Comparison of ENCODE assay signal across 1 cellular context in genomic region chrX:72005046-72005445, GRCh38.
TF ChIP-seq lines count a peak whose summit lies in the region.

No MANE protein-coding gene starts in this region.

TF ChIP-seq in WTC11, 78 proteins besides CTCF, POLR2A, EP300 and RAD21 (continued from another document):
- TF ChIP-seq, protein P1, sequence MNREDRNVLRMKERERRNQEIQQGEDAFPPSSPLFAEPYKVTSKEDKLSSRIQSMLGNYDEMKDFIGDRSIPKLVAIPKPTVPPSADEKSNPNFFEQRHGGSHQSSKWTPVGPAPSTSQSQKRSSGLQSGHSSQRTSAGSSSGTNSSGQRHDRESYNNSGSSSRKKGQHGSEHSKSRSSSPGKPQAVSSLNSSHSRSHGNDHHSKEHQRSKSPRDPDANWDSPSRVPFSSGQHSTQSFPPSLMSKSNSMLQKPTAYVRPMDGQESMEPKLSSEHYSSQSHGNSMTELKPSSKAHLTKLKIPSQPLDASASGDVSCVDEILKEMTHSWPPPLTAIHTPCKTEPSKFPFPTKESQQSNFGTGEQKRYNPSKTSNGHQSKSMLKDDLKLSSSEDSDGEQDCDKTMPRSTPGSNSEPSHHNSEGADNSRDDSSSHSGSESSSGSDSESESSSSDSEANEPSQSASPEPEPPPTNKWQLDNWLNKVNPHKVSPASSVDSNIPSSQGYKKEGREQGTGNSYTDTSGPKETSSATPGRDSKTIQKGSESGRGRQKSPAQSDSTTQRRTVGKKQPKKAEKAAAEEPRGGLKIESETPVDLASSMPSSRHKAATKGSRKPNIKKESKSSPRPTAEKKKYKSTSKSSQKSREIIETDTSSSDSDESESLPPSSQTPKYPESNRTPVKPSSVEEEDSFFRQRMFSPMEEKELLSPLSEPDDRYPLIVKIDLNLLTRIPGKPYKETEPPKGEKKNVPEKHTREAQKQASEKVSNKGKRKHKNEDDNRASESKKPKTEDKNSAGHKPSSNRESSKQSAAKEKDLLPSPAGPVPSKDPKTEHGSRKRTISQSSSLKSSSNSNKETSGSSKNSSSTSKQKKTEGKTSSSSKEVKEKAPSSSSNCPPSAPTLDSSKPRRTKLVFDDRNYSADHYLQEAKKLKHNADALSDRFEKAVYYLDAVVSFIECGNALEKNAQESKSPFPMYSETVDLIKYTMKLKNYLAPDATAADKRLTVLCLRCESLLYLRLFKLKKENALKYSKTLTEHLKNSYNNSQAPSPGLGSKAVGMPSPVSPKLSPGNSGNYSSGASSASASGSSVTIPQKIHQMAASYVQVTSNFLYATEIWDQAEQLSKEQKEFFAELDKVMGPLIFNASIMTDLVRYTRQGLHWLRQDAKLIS (CRISPR knock-in tag; IDR thresholded peaks at IDR 0.05; ENCODE audit: borderline replicate concordance): no peak
- no peak for TF ChIP-seq ERG (CRISPR knock-in tag; IDR thresholded peaks at IDR 0.05)
